7 cellular contexts compared by ENCODE assay signal in genomic region chr16:35399133-35399532, GRCh38.
"Had no signal": no experiment of that assay in that cellular context is flagged by ENCODE, and none has a peak within 500 bp of the region (broad histone marks: within the 10 kb centered on the region; RNA-seq: fewer than 3 reads in every experiment).

No MANE protein-coding gene starts in this region.

- ATAC-seq: GM23338, K562 had no signal

- DNase-seq: H9, HCEC 1CT, IMR-90, KG1 had no signal

- H3K4me3 Mint-ChIP-seq: GM23338, H9 had no signal

- H3K27ac Mint-ChIP-seq: GM23338, H9 had no signal

- H3K4me1 Mint-ChIP-seq: GM23338, H9 had no signal

- H3K27ac ChIP-seq: HL-60 had no signal
